Comparison of ENCODE assay signal across 17 cellular contexts in genomic region chr16:77938913-77939312, GRCh38.
"Had no signal": no experiment of that assay in that cellular context is flagged by ENCODE, and none has a peak within 500 bp of the region (broad histone marks: within the 10 kb centered on the region; RNA-seq: fewer than 3 reads in every experiment).

No MANE protein-coding gene starts in this region.

- H3K4me3 ChIP-seq: coronary artery, hepatocyte, psoas muscle, right lobe of liver, tibial artery, upper lobe of left lung had no signal

- H3K4me1 ChIP-seq: parathyroid adenoma, psoas muscle, right lobe of liver had no signal

- H3K27me3 Mint-ChIP-seq: naive B cell had no signal

- H3K4me1 Mint-ChIP-seq: naive B cell, nephron had no signal

- H3K27ac Mint-ChIP-seq: endodermal cell, naive B cell, nephron had no signal

- ATAC-seq: psoas muscle, right lobe of liver had no signal

- H3K4me3 Mint-ChIP-seq: endodermal cell, naive B cell, nephron had no signal

- H3K27me3 ChIP-seq: hepatocyte, right lobe of liver, tibial artery, upper lobe of left lung had no signal

- H3K36me3 ChIP-seq: right lobe of liver, tibial artery, upper lobe of left lung had no signal

- H3K27ac ChIP-seq: hepatocyte, parathyroid adenoma, psoas muscle, right lobe of liver, upper lobe of left lung had no signal

- H3K9me3 ChIP-seq: psoas muscle, right lobe of liver, tibial artery, upper lobe of left lung had no signal

- DNase-seq: effector CD4-positive, alpha-beta T cell; endodermal cell; erythroblast; foreskin melanocyte; kidney; mesendoderm; naive B cell; psoas muscle; retina; right lobe of liver; stimulated activated naive CD4-positive, alpha-beta T cell treated with Interleukin-2 at 50 U/mL for 16 hours; tibial artery had no signal
